8 cellular contexts compared by ENCODE assay signal in genomic region chr14:80587096-80587724, GRCh38.
DNase-seq lines count a peak whose midpoint lies in the region; ATAC-seq, FAIRE-seq and TF ChIP-seq lines count a peak whose summit lies in the region.

No MANE protein-coding gene starts in this region.

- no peak overlapping the region for H3K27ac Mint-ChIP-seq in brain

- TF ChIP-seq CTCF in brain (conservative IDR thresholded peaks at IDR 0.05) (peak; percentile 21 to 46), omental fat pad (IDR thresholded peaks at IDR 0.05) (no peak)

- peak; percentile 27 for DNase-seq in D341Med (ENCODE audit: low spot score)
- DNase-seq in GM18507 (ENCODE audit: extremely low spot score, insufficient read length, low read depth) = no peak
- peak; percentile 5 for DNase-seq in NCI-H2196 (lab: John Stamatoyannopoulos, UW; ENCODE audit: unreplicated experiment)
- peak; percentile 59 to 61 for DNase-seq in lung microvascular endothelial cell (ENCODE audit: low read depth in 2 of 2)
- no peak for DNase-seq in DMS79 treated with DMSO at 0.1 percent for 48 hours (lab: John Stamatoyannopoulos, UW)
- DNase-seq in omental fat pad (ENCODE audit: low spot score) = no peak

- H3K9me3 Mint-ChIP-seq in brain = peaks cover 2 to 24% (median 18%) of the 10 kb centered on the region in 5 experiments

- peak; percentile 98 for ATAC-seq in HG02840 (IDR thresholded peaks at IDR 0.05; ENCODE audit: low FRiP score, unreplicated experiment)
- no peak for ATAC-seq in omental fat pad (ENCODE audit: low FRiP score)

- no peak overlapping the region for H3K4me3 Mint-ChIP-seq in brain

- peaks cover 4% of the 10 kb centered on the region for H3K36me3 Mint-ChIP-seq in brain

- FAIRE-seq in GM18507 (lab: Jason Lieb, UNC) = peak; percentile 82

- no peaks in the 10 kb centered on the region for H3K27me3 Mint-ChIP-seq in brain

- H3K4me1 Mint-ChIP-seq in brain = peaks cover 4% of the 10 kb centered on the region

Comparison
In these comparisons a context has a peak if more than half of its experiments do, and no peak if none do; other contexts are left out.
1. DNase-seq: peak in D341Med (single experiment), NCI-H2196 (single experiment) and lung microvascular endothelial cell (2 of 2); none in GM18507 (single experiment), DMS79 treated with DMSO at 0.1 percent for 48 hours (single experiment) and omental fat pad (single experiment).
2. CTCF ChIP-seq: peak in brain (2 of 2); none in omental fat pad (0 of 3).